In the genomic region with DNA sequence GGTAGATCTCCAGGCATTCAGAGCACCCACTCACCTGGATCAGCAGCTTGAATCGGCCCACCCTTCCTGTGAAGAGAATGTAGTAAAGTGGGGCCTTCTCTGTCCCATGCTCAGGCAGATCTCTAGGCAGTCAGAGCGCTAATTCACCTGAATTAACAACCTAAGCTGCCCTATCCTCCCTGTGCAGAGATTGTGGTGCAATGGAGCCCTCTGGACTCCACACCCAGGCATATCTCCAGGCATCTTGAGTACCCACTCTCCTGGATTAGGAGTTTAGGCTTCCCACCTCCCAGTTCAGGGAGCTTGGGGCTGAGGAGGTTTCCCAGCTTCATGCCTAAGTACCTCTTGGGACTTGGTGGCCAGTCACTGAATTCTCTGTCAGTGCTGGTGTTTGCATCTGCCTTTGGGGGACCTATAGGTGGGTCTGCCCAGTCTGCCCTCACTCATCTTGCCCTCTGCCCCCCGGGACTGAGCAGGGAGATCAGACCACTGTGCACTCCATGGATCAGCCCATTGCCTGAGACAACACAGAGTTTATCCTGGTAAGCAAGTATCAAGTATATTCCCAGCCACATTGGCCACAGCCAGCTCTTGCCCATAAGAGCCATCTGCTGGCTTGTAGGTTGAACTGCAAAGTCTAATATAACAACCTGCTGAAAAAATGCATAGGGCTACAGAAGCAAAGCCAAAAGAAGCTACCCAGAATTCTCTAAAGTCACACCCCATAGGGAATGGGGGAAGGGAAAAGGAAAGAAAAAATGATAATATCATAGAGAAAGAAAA, we compare ENCODE assay signal across 1 cellular context.
TF ChIP-seq lines count a peak whose summit lies in the region.

No MANE protein-coding gene starts in this region.

TF ChIP-seq in GM23338, 12 proteins besides CTCF, POLR2A, EP300 and RAD21:
- no peak for TF ChIP-seq ZNF462 (CRISPR knock-in tag; IDR thresholded peaks at IDR 0.05)
- TF ChIP-seq EZH2phosphoT487 (IDR thresholded peaks at IDR 0.05; ENCODE audit: unreplicated experiment), result no peak
- no peak for TF ChIP-seq POLR2AphosphoS5 (IDR thresholded peaks at IDR 0.05; ENCODE audit: low read depth)
- TF ChIP-seq CREB1 (CRISPR knock-in tag; IDR thresholded peaks at IDR 0.05; ENCODE audit: low read depth), result no peak
- TF ChIP-seq EZH2 (IDR thresholded peaks at IDR 0.05; ENCODE audit: low read depth, unreplicated experiment), result no peak
- TF ChIP-seq JUNB (IDR thresholded peaks at IDR 0.05; ENCODE audit: unreplicated experiment), result no peak
- no peak for TF ChIP-seq ZNF331 (CRISPR knock-in tag; IDR thresholded peaks at IDR 0.05; ENCODE audit: low read depth)
- no peak for TF ChIP-seq NANOG (IDR thresholded peaks at IDR 0.05; ENCODE audit: borderline replicate concordance)
- TF ChIP-seq REST (IDR thresholded peaks at IDR 0.05; ENCODE audit: unreplicated experiment), result no peak
- TF ChIP-seq ZNF114 (CRISPR knock-in tag; IDR thresholded peaks at IDR 0.05), result no peak
- no peak for TF ChIP-seq ETS1 (IDR thresholded peaks at IDR 0.05)
- TF ChIP-seq STAT1 (IDR thresholded peaks at IDR 0.05; ENCODE audit: unreplicated experiment), result no peak
